ENCODE assay signal across 36 cellular contexts in the genomic region with DNA sequence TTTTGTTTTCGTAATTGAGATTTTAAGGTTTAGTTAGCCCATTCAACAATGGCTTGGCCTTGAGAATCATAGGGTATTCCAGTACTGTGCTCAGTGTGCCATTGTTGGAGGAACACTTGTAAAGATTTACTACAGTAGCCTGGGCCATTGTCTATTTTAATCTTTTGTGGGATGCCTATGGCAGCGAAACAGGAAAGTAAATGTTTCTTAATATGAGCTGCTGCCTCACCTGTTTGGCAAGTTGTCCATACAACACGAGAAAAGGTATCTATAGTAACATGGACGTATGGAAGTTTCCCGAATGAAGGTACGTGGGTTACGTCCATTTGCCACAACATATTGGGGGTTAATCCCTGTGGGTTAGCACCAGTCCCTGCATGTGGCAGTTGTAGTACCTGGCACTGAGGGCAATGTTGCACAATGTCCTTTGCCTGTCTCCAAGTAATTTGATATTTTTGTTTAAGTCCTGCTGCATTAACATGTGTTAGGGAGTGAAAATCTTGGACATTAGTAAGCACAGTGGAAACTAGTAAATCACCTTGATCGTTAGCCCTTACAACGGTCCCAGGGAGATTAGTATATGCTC. TPM values are rescaled to one million over a fixed set of nuclear protein-coding genes. Genes with fewer than 3 reads are reported as not detected.
"Had no signal": no experiment of that assay in that cellular context is flagged by ENCODE, and none has a peak within 500 bp of the region (broad histone marks: within the 10 kb centered on the region; RNA-seq: fewer than 3 reads in every experiment).

No MANE protein-coding gene starts in this region.

- H3K36me3 ChIP-seq: adrenal gland, breast epithelium had no signal

- H3K4me1 ChIP-seq: adrenal gland, body of pancreas, breast epithelium had no signal

- H3K27ac Mint-ChIP-seq: activated B cell treated with CpG ODN at 0.5 μM for 24 hours; activated CD4-positive, alpha-beta memory T cell treated with anti-CD3 and anti-CD28 coated beads for 36 hours; activated naive CD4-positive, alpha-beta T cell treated with anti-CD3 and anti-CD28 coated beads for 36 hours; activated naive CD4-positive, alpha-beta T cell treated with anti-CD3 and anti-CD28 coated beads, Interleukin-2, amount 50 U/mL, for 72 hours; activated T-helper 1 cell treated with anti-CD3 and anti-CD28 coated beads, Interleukin-12 subunit alpha, Interleukin-12 subunit beta, Interleukin-2, Interleukin-4 antibody, amounts not matched to agents 30 ng/mL and 10 ng/mL and 1 ng/mL, durations not matched to agents 14 hours and 24 hours and 36 hours; T-cell had no signal

- H3K9me3 ChIP-seq: adrenal gland, body of pancreas had no signal

- H3K27ac ChIP-seq: adrenal gland, body of pancreas, breast epithelium, KMS-11, VCaP had no signal

- H3K4me1 Mint-ChIP-seq: activated B cell treated with CpG ODN at 0.5 μM for 24 hours, T-cell had no signal

- H3K4me3 Mint-ChIP-seq: activated B cell treated with CpG ODN at 0.5 μM for 24 hours; activated CD4-positive, alpha-beta memory T cell treated with anti-CD3 and anti-CD28 coated beads for 36 hours; activated naive CD4-positive, alpha-beta T cell treated with anti-CD3 and anti-CD28 coated beads for 36 hours; activated T-cell treated with anti-CD3 and anti-CD28 coated beads, Interleukin-2, amount 50 U/mL, for 4 hours; activated T-helper 1 cell treated with anti-CD3 and anti-CD28 coated beads, Interleukin-12 subunit alpha, Interleukin-12 subunit beta, Interleukin-2, Interleukin-4 antibody, amounts not matched to agents 30 ng/mL and 10 ng/mL and 1 ng/mL, durations not matched to agents 14 hours and 24 hours and 36 hours; T-cell had no signal

- H3K4me3 ChIP-seq: adrenal gland, body of pancreas, breast epithelium had no signal

- H3K27me3 Mint-ChIP-seq: activated B cell treated with CpG ODN at 0.5 μM for 24 hours; activated CD4-positive, alpha-beta memory T cell treated with anti-CD3 and anti-CD28 coated beads for 36 hours had no signal

- ATAC-seq: activated naive CD4-positive, alpha-beta T cell treated with anti-CD3 and anti-CD28 coated beads, Interleukin-2, amount 50 U/mL, for 72 hours; activated T-cell treated with anti-CD3 and anti-CD28 coated beads, Interleukin-2, amount 50 U/mL, for 4 hours; body of pancreas; Panc1; Right ventricle myocardium inferior; SK-N-SH treated with all-trans-retinoic acid at 6 μM for 48 hours; T-cell had no signal

- H3K36me3 Mint-ChIP-seq: activated CD4-positive, alpha-beta memory T cell treated with anti-CD3 and anti-CD28 coated beads for 36 hours; T-cell had no signal

- DNase-seq: activated B cell treated with CpG ODN at 0.5 μM for 24 hours; activated CD4-positive, alpha-beta memory T cell treated with anti-CD3 and anti-CD28 coated beads for 36 hours; activated CD4-positive, alpha-beta T cell treated with anti-CD3 and anti-CD28 coated beads for 4 hours; activated CD4-positive, alpha-beta T cell treated with anti-CD3 and anti-CD28 coated beads, Interleukin-2, amount 50 U/mL, for 1 hour; activated CD4-positive, CD25-positive, alpha-beta regulatory T cell treated with anti-CD3 and anti-CD28 coated beads, Interleukin-2, amount 50 U/mL, for 72 hours; activated CD8-positive, alpha-beta memory T cell treated with anti-CD3 and anti-CD28 coated beads, Interleukin-2, amount 50 U/mL, for 4 hours; activated gamma-delta T cell treated with Interleukin-2 at 50 U/mL for 16 hours; activated naive CD4-positive, alpha-beta T cell treated with anti-CD3 and anti-CD28 coated beads for 36 hours; activated T-cell treated with anti-CD3 and anti-CD28 coated beads for 4 hours; activated T-cell treated with anti-CD3 and anti-CD28 coated beads, Interleukin-2, amount 50 U/mL, for 4 hours; adrenal gland; body of pancreas; caudate nucleus; cerebellar nuclear complex; NCI-H1092 treated with DMSO at 0.1 percent for 48 hours; NCI-H1417 treated with DMSO at 0.1 percent for 48 hours; NCI-H187 treated with DMSO at 0.1 percent for 48 hours; NCI-H2081; NCI-H2171; NCI-H2227 treated with DMSO at 0.1 percent for 48 hours; NCI-H446; NCI-H510A treated with DMSO at 0.1 percent for 48 hours; NCI-H526 treated with DMSO at 0.1 percent for 48 hours; NCI-H774; SIG-M5; T-cell; T-helper 2 cell; T-helper 9 cell had no signal

- H3K4me2 ChIP-seq: KMS-11 had no signal

- H3K27me3 ChIP-seq: adrenal gland, body of pancreas, breast epithelium had no signal

RNA-seq across cellular contexts. Expression of gene AADAT, which starts 38.6 kb away (rescaled TPM):
- total RNA-seq: activated B cell treated with CpG ODN at 0.5 μM for 24 hours; activated CD4-positive, alpha-beta memory T cell treated with anti-CD3 and anti-CD28 coated beads for 36 hours; activated naive CD4-positive, alpha-beta T cell treated with anti-CD3 and anti-CD28 coated beads for 36 hours; activated naive CD4-positive, alpha-beta T cell treated with anti-CD3 and anti-CD28 coated beads, Interleukin-2, amount 50 U/mL, for 72 hours; activated T-cell treated with anti-CD3 and anti-CD28 coated beads, Interleukin-2, amount 50 U/mL, for 4 hours; activated T-helper 1 cell treated with anti-CD3 and anti-CD28 coated beads, Interleukin-12 subunit alpha, Interleukin-12 subunit beta, Interleukin-2, Interleukin-4 antibody, amounts not matched to agents 30 ng/mL and 10 ng/mL and 1 ng/mL, durations not matched to agents 14 hours and 24 hours and 36 hours; T-cell had no signal
